In genomic region chr11:35714882-35715612, GRCh38 we compare ENCODE assay signal across 8 cellular contexts. TPM values are rescaled to one million over a fixed set of nuclear protein-coding genes. Genes with fewer than 3 reads are reported as not detected.
DNase-seq lines count a peak whose midpoint lies in the region; ATAC-seq, FAIRE-seq and TF ChIP-seq lines count a peak whose summit lies in the region.

No MANE protein-coding gene starts in this region.

- 0 out of 2 replicates have a peak, but pooled peaks cover 6% of the 10 kb centered on the region for H4K20me1 ChIP-seq in HepG2 (ENCODE audit: insufficient read depth, low read length)

- TF ChIP-seq CTCF in HepG2 (CRISPR knock-in tag; IDR thresholded peaks at IDR 0.05), result no peak

- no peaks in the 10 kb centered on the region for H3K9me3 ChIP-seq in effector memory CD4-positive, alpha-beta T cell (ENCODE audit: control insufficient read depth, low read length)
- H3K9me3 ChIP-seq in HepG2 (ENCODE audit: low read length), result no peaks in the 10 kb centered on the region

- intact Hi-C loops in HepG2 (cut with micrococcal nuclease; ENCODE audit: unreplicated experiment), result loop anchor here (10.0 kb wide), 3 partner anchors 100 to 420 kb away; partner anchors contain the start of gene FJX1

- no peaks in the 10 kb centered on the region for H3K27me3 ChIP-seq in effector memory CD4-positive, alpha-beta T cell (replicated peaks; ENCODE audit: control insufficient read depth, insufficient read depth, low read length, poor library complexity, severe bottlenecking)
- H3K27me3 ChIP-seq in HepG2 (ENCODE audit: control insufficient read depth in 1 of 2, insufficient read depth in 2 of 2, low read length in 2 of 2), result no peaks in the 10 kb centered on the region

- 97% methylated on average over 3 of the region's 3 CpGs for WGBS in HepG2 (ENCODE audit: low lambda C conversion rate)

- H3K4me3 ChIP-seq in effector memory CD4-positive, alpha-beta T cell (ENCODE audit: insufficient read depth, low read depth, low read length, poor library complexity, severe bottlenecking), result no peak overlapping the region
- H3K4me3 ChIP-seq in HepG2 (replicated peaks in 1 of 3; ENCODE audit: insufficient read depth in 1 of 3, low read depth in 2 of 3, low read length in 3 of 3), result no peak overlapping the region

- POLR2A ChIA-PET in HepG2 (lab: Yijun Ruan, JAX), result no interaction called here

- in situ Hi-C loops in HepG2 (cut with HindIII; ENCODE audit: extremely low pct_ligation_motif_present, low pct_unique_long_range_greater_than_20kb), result no loop called here

- no peak for TF ChIP-seq RAD21 in HepG2 (CRISPR knock-in tag; IDR thresholded peaks at IDR 0.05)

- no peak overlapping the region for H2AFZ ChIP-seq in HepG2 (ENCODE audit: low read length)

- FAIRE-seq in HepG2 (lab: Jason Lieb, UNC), result no peak

- TF ChIP-seq POLR2A in HepG2 (IDR thresholded peaks at IDR 0.05; ENCODE audit: insufficient read depth in 1 of 2, low read depth in 2 of 2, low read length in 2 of 2), result no peak

- H3K9ac ChIP-seq in HepG2 (ENCODE audit: insufficient read depth, low read depth, low read length), result no peak overlapping the region

- H3K4me2 ChIP-seq in HepG2 (ENCODE audit: low read depth, low read length), result no peak overlapping the region

- no peak overlapping the region for H3K27ac ChIP-seq in effector memory CD4-positive, alpha-beta T cell (ENCODE audit: insufficient read depth, low read length, poor library complexity, severe bottlenecking)
- H3K27ac ChIP-seq in HepG2 (ENCODE audit: extremely low read length, insufficient read depth, low read length), result no peak overlapping the region

- no TSS peak for BruUV-seq in HepG2 (replicated peaks; lab: Mats Ljungman, UMichigan)

- no peaks in the 10 kb centered on the region for H3K4me1 ChIP-seq in effector memory CD4-positive, alpha-beta T cell (ENCODE audit: control insufficient read depth, insufficient read depth, low read length, poor library complexity, severe bottlenecking)
- H3K4me1 ChIP-seq in HepG2 (ENCODE audit: insufficient read depth, low read length), result no peaks in the 10 kb centered on the region

- ATAC-seq in GM21360 (IDR thresholded peaks at IDR 0.05; ENCODE audit: unreplicated experiment), result peak; percentile 93
- peak; percentile 78 for ATAC-seq in HG03457 (IDR thresholded peaks at IDR 0.05; ENCODE audit: unreplicated experiment)
- no peak for ATAC-seq in HepG2

- H3K36me3 ChIP-seq in effector memory CD4-positive, alpha-beta T cell (ENCODE audit: control insufficient read depth, insufficient read depth, low read length), result no peaks in the 10 kb centered on the region
- H3K36me3 ChIP-seq in HepG2 (replicated peaks in 1 of 2; ENCODE audit: control insufficient read depth in 1 of 2, insufficient read depth in 2 of 2, low read length in 2 of 2), result no peaks in the 10 kb centered on the region; a peak in 1 of 5 replicates

- no peak for TF ChIP-seq EP300 in HepG2 (IDR thresholded peaks at IDR 0.05; ENCODE audit: low read depth in 2 of 2, low read length in 2 of 2)
- TF ChIP-seq EP300 in HepG2 (CRISPR knock-in tag; IDR thresholded peaks at IDR 0.05; ENCODE audit: borderline replicate concordance), result no peak

- no peaks in the 10 kb centered on the region for H3K79me2 ChIP-seq in HepG2 (ENCODE audit: insufficient read depth, low read length)

- peak; percentile 73 for DNase-seq in GM04503 (ENCODE audit: low read depth)
- DNase-seq in globus pallidus (ENCODE audit: low spot score), result peak; percentile 19
- DNase-seq in effector memory CD4-positive, alpha-beta T cell, result no peak
- no peak for DNase-seq in HepG2 (ENCODE audit: low spot score)
- no peak for DNase-seq in NCI-H1694 (lab: John Stamatoyannopoulos, UW)
- no peak for DNase-seq in NCI-H82 (lab: John Stamatoyannopoulos, UW)

- CTCF ChIA-PET in HepG2 (lab: Yijun Ruan, JAX; ENCODE audit: low intra/inter-chr PET ratio, low total read pairs), result no interaction called here

TF ChIP-seq in HepG2, 621 proteins besides CTCF, POLR2A, EP300 and RAD21 (continues in another document):
- TF ChIP-seq, protein P1, sequence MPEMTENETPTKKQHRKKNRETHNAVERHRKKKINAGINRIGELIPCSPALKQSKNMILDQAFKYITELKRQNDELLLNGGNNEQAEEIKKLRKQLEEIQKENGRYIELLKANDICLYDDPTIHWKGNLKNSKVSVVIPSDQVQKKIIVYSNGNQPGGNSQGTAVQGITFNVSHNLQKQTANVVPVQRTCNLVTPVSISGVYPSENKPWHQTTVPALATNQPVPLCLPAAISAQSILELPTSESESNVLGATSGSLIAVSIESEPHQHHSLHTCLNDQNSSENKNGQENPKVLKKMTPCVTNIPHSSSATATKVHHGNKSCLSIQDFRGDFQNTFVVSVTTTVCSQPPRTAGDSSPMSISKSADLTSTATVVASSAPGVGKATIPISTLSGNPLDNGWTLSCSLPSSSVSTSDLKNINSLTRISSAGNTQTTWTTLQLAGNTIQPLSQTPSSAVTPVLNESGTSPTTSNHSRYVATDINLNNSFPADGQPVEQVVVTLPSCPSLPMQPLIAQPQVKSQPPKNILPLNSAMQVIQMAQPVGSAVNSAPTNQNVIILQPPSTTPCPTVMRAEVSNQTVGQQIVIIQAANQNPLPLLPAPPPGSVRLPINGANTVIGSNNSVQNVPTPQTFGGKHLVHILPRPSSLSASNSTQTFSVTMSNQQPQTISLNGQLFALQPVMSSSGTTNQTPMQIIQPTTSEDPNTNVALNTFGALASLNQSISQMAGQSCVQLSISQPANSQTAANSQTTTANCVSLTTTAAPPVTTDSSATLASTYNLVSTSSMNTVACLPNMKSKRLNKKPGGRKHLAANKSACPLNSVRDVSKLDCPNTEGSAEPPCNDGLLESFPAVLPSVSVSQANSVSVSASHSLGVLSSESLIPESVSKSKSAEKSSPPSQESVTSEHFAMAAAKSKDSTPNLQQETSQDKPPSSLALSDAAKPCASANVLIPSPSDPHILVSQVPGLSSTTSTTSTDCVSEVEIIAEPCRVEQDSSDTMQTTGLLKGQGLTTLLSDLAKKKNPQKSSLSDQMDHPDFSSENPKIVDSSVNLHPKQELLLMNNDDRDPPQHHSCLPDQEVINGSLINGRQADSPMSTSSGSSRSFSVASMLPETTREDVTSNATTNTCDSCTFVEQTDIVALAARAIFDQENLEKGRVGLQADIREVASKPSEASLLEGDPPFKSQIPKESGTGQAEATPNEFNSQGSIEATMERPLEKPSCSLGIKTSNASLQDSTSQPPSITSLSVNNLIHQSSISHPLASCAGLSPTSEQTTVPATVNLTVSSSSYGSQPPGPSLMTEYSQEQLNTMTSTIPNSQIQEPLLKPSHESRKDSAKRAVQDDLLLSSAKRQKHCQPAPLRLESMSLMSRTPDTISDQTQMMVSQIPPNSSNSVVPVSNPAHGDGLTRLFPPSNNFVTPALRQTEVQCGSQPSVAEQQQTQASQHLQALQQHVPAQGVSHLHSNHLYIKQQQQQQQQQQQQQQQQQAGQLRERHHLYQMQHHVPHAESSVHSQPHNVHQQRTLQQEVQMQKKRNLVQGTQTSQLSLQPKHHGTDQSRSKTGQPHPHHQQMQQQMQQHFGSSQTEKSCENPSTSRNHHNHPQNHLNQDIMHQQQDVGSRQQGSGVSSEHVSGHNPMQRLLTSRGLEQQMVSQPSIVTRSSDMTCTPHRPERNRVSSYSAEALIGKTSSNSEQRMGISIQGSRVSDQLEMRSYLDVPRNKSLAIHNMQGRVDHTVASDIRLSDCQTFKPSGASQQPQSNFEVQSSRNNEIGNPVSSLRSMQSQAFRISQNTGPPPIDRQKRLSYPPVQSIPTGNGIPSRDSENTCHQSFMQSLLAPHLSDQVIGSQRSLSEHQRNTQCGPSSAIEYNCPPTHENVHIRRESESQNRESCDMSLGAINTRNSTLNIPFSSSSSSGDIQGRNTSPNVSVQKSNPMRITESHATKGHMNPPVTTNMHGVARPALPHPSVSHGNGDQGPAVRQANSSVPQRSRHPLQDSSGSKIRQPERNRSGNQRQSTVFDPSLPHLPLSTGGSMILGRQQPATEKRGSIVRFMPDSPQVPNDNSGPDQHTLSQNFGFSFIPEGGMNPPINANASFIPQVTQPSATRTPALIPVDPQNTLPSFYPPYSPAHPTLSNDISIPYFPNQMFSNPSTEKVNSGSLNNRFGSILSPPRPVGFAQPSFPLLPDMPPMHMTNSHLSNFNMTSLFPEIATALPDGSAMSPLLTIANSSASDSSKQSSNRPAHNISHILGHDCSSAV (CRISPR knock-in tag; IDR thresholded peaks at IDR 0.05; ENCODE audit: borderline replicate concordance), result no peak
- no peak for TF ChIP-seq ZNF562 (CRISPR knock-in tag; IDR thresholded peaks at IDR 0.05; ENCODE audit: borderline replicate concordance)

RNA-seq across cellular contexts. Expression of gene TRIM44, which starts 52.5 kb away (rescaled TPM):
- 22.7 and 25.6 TPM in 2 replicates for total RNA-seq in HepG2 (2016; rRNA removed; fragmentation: Illumina TruSeq; extraction: Trizol)
- 1.0 and 1.4 TPM in 2 replicates for total RNA-seq in HepG2 (2016; cell fraction: cytosol; rRNA removed; fragmentation: Illumina TruSeq; extraction: Trizol; ENCODE audit: low read depth)
- 20.8 and 25.6 TPM in 2 replicates for total RNA-seq in HepG2 (2016; cell fraction: insoluble cytoplasmic fraction; rRNA removed; fragmentation: Illumina TruSeq; extraction: Trizol)
- 5.2 and 7.4 TPM in 2 replicates for total RNA-seq in HepG2 (2016; cell fraction: membrane; rRNA removed; fragmentation: Illumina TruSeq; extraction: Trizol)
- total RNA-seq in HepG2 (2016; cell fraction: nucleus; rRNA removed; fragmentation: Illumina TruSeq; extraction: Trizol), result 14.3 and 15.2 TPM in 2 replicates
- 50.3 and 51.3 TPM in 2 replicates for polyA plus RNA-seq in HepG2 (2011; rRNA removed)
- 24.6 and 38.2 TPM in 2 replicates for polyA plus RNA-seq in HepG2 (2011; cell fraction: cytosol; rRNA removed)
- polyA plus RNA-seq in HepG2 (2011; cell fraction: nucleus; rRNA removed), result 51.2 and 70.4 TPM in 2 replicates
- polyA plus RNA-seq in HepG2 (2012), result 34.4 and 35.4 TPM in 2 replicates
- polyA plus RNA-seq in HepG2 (2016; cell fraction: cytosol; fragmentation: Illumina TruSeq; extraction: Trizol; ENCODE audit: low read depth), result 2.4 and 2.5 TPM in 2 replicates
- polyA plus RNA-seq in HepG2 (2016; cell fraction: insoluble cytoplasmic fraction; fragmentation: Illumina TruSeq; extraction: Trizol; ENCODE audit: low read depth), result 24.9 and 32.9 TPM in 2 replicates
- polyA plus RNA-seq in HepG2 (2016; cell fraction: membrane; fragmentation: Illumina TruSeq; extraction: Trizol; ENCODE audit: low read depth), result 7.1 and 7.9 TPM in 2 replicates
- polyA plus RNA-seq in HepG2 (2016; cell fraction: nucleus; fragmentation: Illumina TruSeq; extraction: Trizol; ENCODE audit: insufficient read depth, low read depth), result 20.8 and 29.6 TPM in 2 replicates
- polyA minus RNA-seq in HepG2 (2011; rRNA and poly(A)+ RNA removed; ENCODE audit: low replicate concordance), result 53.2 and 117 TPM in 2 replicates
- polyA minus RNA-seq in HepG2 (2011; cell fraction: cytosol; rRNA and poly(A)+ RNA removed), result 26.8 and 39.3 TPM in 2 replicates
- 23.8 and 32.2 TPM in 2 replicates for polyA minus RNA-seq in HepG2 (2011; cell fraction: nucleus; rRNA and poly(A)+ RNA removed)

Comparison
In these comparisons a context has a peak if more than half of its experiments do, and no peak if none do; other contexts are left out.
1. DNase-seq: peak in GM04503 (single experiment) and globus pallidus (single experiment); none in effector memory CD4-positive, alpha-beta T cell (0 of 3), HepG2 (single experiment), NCI-H1694 (single experiment) and NCI-H82 (single experiment).